ENCODE assay signal across 8 cellular contexts in the genomic region with DNA sequence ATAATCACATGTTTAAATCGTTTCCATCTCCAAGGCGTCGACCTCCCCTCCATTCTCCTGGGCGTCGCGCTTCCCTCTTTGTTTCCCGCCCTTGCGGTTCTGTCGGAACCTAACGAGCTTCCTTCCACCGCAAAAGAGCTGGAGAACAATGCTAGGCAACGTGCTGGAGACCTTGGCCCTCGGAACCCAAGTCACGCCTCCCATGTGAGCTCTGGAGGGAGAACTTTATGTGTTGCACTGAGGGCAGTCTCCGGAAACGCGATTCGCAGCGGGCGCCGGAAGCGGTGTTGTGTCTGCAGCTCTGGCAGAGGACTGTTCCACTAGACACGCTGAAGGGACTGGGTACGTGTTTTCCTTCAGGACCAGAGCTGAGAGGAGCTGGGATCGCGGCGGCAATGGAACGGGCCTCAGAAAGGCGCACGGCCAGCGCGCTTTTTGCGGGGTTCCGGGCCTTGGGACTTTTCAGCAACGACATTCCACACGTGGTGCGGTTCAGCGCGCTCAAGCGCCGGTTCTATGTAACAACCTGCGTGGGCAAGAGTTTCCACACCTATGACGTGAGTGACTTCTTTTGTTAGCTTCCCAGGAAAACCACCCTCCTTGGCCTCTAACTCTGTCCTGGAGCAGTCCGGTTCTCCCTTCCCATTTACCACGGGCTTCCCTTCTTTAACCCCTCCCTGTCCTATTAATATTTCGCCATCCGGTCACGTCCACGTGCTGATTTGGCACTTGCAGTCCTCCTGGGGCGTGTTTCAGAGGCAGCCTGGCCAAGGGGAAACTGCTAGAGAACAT. TPM values are rescaled to one million over a fixed set of nuclear protein-coding genes. Genes with fewer than 3 reads are reported as not detected.
A peak's percentile ranks its signal among the peaks of the same experiment; 100 is the strongest.
DNase-seq lines count a peak whose midpoint lies in the region; ATAC-seq and TF ChIP-seq lines count a peak whose summit lies in the region.

TSS of gene WDR36 (plus strand) at position 287 of the 792 bp plus-strand sequence. CDS start at position 396, 109 bp downstream.

- no peaks in the 10 kb centered on the region for H3K9me2 ChIP-seq in SK-N-SH

- H3K9me3 ChIP-seq in SK-N-SH: no peaks in the 10 kb centered on the region

- H3K9ac ChIP-seq in SK-N-SH: peak within 1 kb of the TSS; percentile 78

- WGBS in SK-N-SH (ENCODE audit: low lambda C conversion rate): 1% methylated on average over 37 of the region's 50 CpGs

- DNase-seq in NCI-H1092 (lab: John Stamatoyannopoulos, UW) (peak; percentile 87), SK-N-SH (peak; percentile 84), globus pallidus (ENCODE audit: low spot score) (peak; percentile 86), non-pigmented ciliary epithelial cell (ENCODE audit: low read depth) (peak; percentile 72), substantia nigra (lab: John Stamatoyannopoulos, UW) (peak; percentile 19 to 94 (median 79))
- peak; percentile 87 for DNase-seq in activated naive CD4-positive, alpha-beta T cell treated with anti-CD3 and anti-CD28 coated beads, Interleukin-2, amount 50 U/mL, for 16 hours

- H3K4me2 ChIP-seq in SK-N-SH: peak within 1 kb of the TSS; percentile 89

- peaks cover 48% of the 10 kb centered on the region for H3K79me2 ChIP-seq in SK-N-SH (ENCODE audit: insufficient read depth)

- peak within 1 kb of the TSS; percentile 100 for H2AFZ ChIP-seq in SK-N-SH (ENCODE audit: low read depth)

- H3K4me1 ChIP-seq in SK-N-SH (ENCODE audit: control insufficient read depth in 1 of 2, insufficient read depth in 2 of 2, low read depth in 1 of 2, low read length in 1 of 2): peaks cover 8 to 11% of the 10 kb centered on the region in 2 experiments; a peak in 3 of 4 replicates

- POLR2A ChIA-PET in SK-N-SH (lab: Yijun Ruan, JAX): interaction anchor here (0.5 to 0.7 kb wide), 2 partner anchors 29 to 1069 kb away, joined by 4 read pairs; no protein-coding TSS in a partner anchor

- no peaks in the 10 kb centered on the region for H3K27me3 ChIP-seq in SK-N-SH (ENCODE audit: insufficient read depth)

- TF ChIP-seq EP300 in SK-N-SH (IDR thresholded peaks at IDR 0.05; ENCODE audit: borderline replicate concordance in 1 of 2, low read depth in 1 of 2, low read length in 1 of 2): peak in 1 of 2 experiments; percentile 32; a peak in 1 of 4 replicates

- CTCF ChIA-PET in SK-N-SH (lab: Yijun Ruan, JAX): interaction anchor here (0.9 to 1.6 kb wide), 3 partner anchors 12 to 302 kb away, joined by 3 to 5 read pairs (median 3); no protein-coding TSS in a partner anchor

- TF ChIP-seq RAD21 in SK-N-SH (IDR thresholded peaks at IDR 0.05; ENCODE audit: low read length): peak; percentile 20; the same call in 1 of the 2 replicates

- no peak for TF ChIP-seq CTCF in SK-N-SH (IDR thresholded peaks at IDR 0.05)

- peaks cover 19% of the 10 kb centered on the region for H4K20me1 ChIP-seq in SK-N-SH (ENCODE audit: insufficient read depth)

- peaks cover 3% of the 10 kb centered on the region for H3F3A ChIP-seq in SK-N-SH (replicated peaks; ENCODE audit: insufficient read depth)

- H3K36me3 ChIP-seq in SK-N-SH (replicated peaks in 1 of 2; ENCODE audit: control insufficient read depth in 1 of 2, insufficient read depth in 2 of 2, low read length in 1 of 2): peaks cover 23 to 26% of the 10 kb centered on the region in 2 experiments

- H3K27ac ChIP-seq in SK-N-SH (ENCODE audit: low read depth in 2 of 2, low read length in 1 of 2): peak within 1 kb of the TSS; percentile 80 to 87
- H3K27ac ChIP-seq in substantia nigra (ENCODE audit: low read depth, low read length, poor library complexity, severe bottlenecking): peak within 1 kb of the TSS; percentile 3

- H3K4me3 ChIP-seq in GM08714 (ENCODE audit: low read length): peak within 1 kb of the TSS; percentile 85
- H3K4me3 ChIP-seq in SK-N-SH (ENCODE audit: low read depth in 2 of 2, low read length in 1 of 2): peak within 1 kb of the TSS; percentile 98

- ATAC-seq in HG02610 (IDR thresholded peaks at IDR 0.05; ENCODE audit: unreplicated experiment): peak; percentile 96

TF ChIP-seq in SK-N-SH, 30 proteins besides CTCF, POLR2A, EP300 and RAD21 (continues in another document):
- TF ChIP-seq EZH2phosphoT487 (IDR thresholded peaks at IDR 0.05; ENCODE audit: borderline replicate concordance, low read depth) (no peak), MXI1 (IDR thresholded peaks at IDR 0.05; ENCODE audit: low read depth, low read length) (peak; percentile 97), FOSL2 (IDR thresholded peaks at IDR 0.05; ENCODE audit: borderline replicate concordance, low read depth) (no peak), USF2 (IDR thresholded peaks at IDR 0.05; ENCODE audit: borderline replicate concordance, low read depth, low read length) (peak; percentile 37; the same call in 1 of the 2 replicates), YY1 (IDR thresholded peaks at IDR 0.05; ENCODE audit: low read depth) (peak; percentile 61; the same call in 1 of the 2 replicates), IRF3 (IDR thresholded peaks at IDR 0.05; ENCODE audit: low read depth, low read length) (peak; percentile 55), RCOR1 (IDR thresholded peaks at IDR 0.05; ENCODE audit: low read length) (peak; percentile 86), MEF2A (IDR thresholded peaks at IDR 0.05; ENCODE audit: borderline replicate concordance, low read depth) (no peak), RXRA (IDR thresholded peaks at IDR 0.05; ENCODE audit: borderline replicate concordance, low read depth) (no peak), NFIC (IDR thresholded peaks at IDR 0.05; ENCODE audit: borderline replicate concordance) (no peak; the same call in 1 of the 2 replicates), RFX5 (IDR thresholded peaks at IDR 0.05; ENCODE audit: low read length) (peak; percentile 71), JUND (IDR thresholded peaks at IDR 0.05) (no peak), GABPA (IDR thresholded peaks at IDR 0.05; ENCODE audit: low read depth) (peak; percentile 97), SMC3 (IDR thresholded peaks at IDR 0.05; ENCODE audit: low read depth, low read length) (no peak)
- TF ChIP-seq, protein P1, sequence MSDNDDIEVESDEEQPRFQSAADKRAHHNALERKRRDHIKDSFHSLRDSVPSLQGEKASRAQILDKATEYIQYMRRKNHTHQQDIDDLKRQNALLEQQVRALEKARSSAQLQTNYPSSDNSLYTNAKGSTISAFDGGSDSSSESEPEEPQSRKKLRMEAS (IDR thresholded peaks at IDR 0.05; ENCODE audit: low read depth): peak; percentile 100
- TF ChIP-seq, protein P2, sequence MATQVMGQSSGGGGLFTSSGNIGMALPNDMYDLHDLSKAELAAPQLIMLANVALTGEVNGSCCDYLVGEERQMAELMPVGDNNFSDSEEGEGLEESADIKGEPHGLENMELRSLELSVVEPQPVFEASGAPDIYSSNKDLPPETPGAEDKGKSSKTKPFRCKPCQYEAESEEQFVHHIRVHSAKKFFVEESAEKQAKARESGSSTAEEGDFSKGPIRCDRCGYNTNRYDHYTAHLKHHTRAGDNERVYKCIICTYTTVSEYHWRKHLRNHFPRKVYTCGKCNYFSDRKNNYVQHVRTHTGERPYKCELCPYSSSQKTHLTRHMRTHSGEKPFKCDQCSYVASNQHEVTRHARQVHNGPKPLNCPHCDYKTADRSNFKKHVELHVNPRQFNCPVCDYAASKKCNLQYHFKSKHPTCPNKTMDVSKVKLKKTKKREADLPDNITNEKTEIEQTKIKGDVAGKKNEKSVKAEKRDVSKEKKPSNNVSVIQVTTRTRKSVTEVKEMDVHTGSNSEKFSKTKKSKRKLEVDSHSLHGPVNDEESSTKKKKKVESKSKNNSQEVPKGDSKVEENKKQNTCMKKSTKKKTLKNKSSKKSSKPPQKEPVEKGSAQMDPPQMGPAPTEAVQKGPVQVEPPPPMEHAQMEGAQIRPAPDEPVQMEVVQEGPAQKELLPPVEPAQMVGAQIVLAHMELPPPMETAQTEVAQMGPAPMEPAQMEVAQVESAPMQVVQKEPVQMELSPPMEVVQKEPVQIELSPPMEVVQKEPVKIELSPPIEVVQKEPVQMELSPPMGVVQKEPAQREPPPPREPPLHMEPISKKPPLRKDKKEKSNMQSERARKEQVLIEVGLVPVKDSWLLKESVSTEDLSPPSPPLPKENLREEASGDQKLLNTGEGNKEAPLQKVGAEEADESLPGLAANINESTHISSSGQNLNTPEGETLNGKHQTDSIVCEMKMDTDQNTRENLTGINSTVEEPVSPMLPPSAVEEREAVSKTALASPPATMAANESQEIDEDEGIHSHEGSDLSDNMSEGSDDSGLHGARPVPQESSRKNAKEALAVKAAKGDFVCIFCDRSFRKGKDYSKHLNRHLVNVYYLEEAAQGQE (IDR thresholded peaks at IDR 0.05; ENCODE audit: low read depth, low read length): peak; percentile 61

RNA-seq across cellular contexts. Expression of gene WDR36, which starts in this region (rescaled TPM):
- 6.7 and 10.4 TPM in 2 replicates for polyA plus RNA-seq in SK-N-SH (2012; rRNA removed)
- 8.6 and 9.0 TPM in 2 replicates for polyA plus RNA-seq in SK-N-SH (2012; cell fraction: cytosol; rRNA removed)
- polyA plus RNA-seq in SK-N-SH (2012; cell fraction: nucleus; rRNA removed): 7.6 and 17.4 TPM in 2 replicates

Comparison
In these comparisons a context has a peak if more than half of its experiments do, and no peak if none do; other contexts are left out.
1. Peak in every context shown above with its lines: DNase-seq, ATAC-seq, H3K4me3 ChIP-seq and H3K27ac ChIP-seq.